1 cellular context compared by ENCODE assay signal in the genomic region with DNA sequence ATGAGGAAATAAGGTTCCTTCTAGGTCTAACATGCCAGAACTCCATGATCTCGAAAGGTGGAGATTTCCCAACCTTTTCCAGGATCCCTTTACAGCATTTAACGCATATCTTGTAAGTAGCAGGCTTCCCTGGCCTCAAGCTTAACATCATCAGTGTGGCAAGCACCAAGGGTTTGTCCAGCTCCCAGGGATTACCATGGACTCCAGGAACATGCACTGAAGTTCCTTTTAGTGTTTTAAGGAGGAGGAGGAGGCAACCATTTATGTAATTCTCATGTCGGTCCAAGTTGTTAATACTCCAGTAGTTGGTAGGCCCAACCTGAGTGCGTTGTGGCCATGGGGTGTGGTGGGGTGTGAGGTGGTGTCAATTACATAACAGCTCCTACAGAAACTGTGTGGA.
TF ChIP-seq lines count a peak whose summit lies in the region.

No MANE protein-coding gene starts in this region.

TF ChIP-seq in H1, 55 proteins besides CTCF, POLR2A, EP300 and RAD21:
- TF ChIP-seq RNF2 (IDR thresholded peaks at IDR 0.05; ENCODE audit: borderline replicate concordance, low read depth, low read length, missing control alignments, poor library complexity, severe bottlenecking) (no peak), SUZ12 (IDR thresholded peaks at IDR 0.05; ENCODE audit: low read length) (peak; percentile 20; the same call in 1 of the 2 replicates)
